ENCODE assay signal across 34 cellular contexts in genomic region chr19:36259211-36259610, GRCh38.
"Had no signal": no experiment of that assay in that cellular context is flagged by ENCODE, and none has a peak within 500 bp of the region (broad histone marks: within the 10 kb centered on the region; RNA-seq: fewer than 3 reads in every experiment).

No MANE protein-coding gene starts in this region.

- H3K36me3 ChIP-seq: adrenal gland, brain microvascular endothelial cell, breast epithelium had no signal

- H3K4me1 ChIP-seq: adrenal gland, body of pancreas, breast epithelium had no signal

- H3K27me3 ChIP-seq: adrenal gland, body of pancreas, brain microvascular endothelial cell, breast epithelium had no signal

- H3K27ac ChIP-seq: adrenal gland, body of pancreas, brain microvascular endothelial cell, breast epithelium, VCaP had no signal

- H3K4me1 Mint-ChIP-seq: activated B cell treated with CpG ODN at 0.5 μM for 24 hours; activated CD4-positive, alpha-beta T cell treated with anti-CD3 and anti-CD28 coated beads, Interleukin-2, amount 10 ng/mL, durations not matched to agents 24 days and 14 days; activated naive CD8-positive, alpha-beta T cell treated with anti-CD3 and anti-CD28 coated beads for 36 hours; activated T-helper 17 cell treated with anti-CD3 and anti-CD28 coated beads, Interleukin-2, amount 50 U/mL, for 72 hours had no signal

- H3K27me3 Mint-ChIP-seq: activated B cell treated with CpG ODN at 0.5 μM for 24 hours; activated CD4-positive, alpha-beta memory T cell treated with anti-CD3 and anti-CD28 coated beads for 36 hours; activated CD4-positive, alpha-beta T cell treated with anti-CD3 and anti-CD28 coated beads, Interleukin-2, amount 10 ng/mL, durations not matched to agents 24 days and 14 days; activated CD8-positive, alpha-beta T cell treated with anti-CD3 and anti-CD28 coated beads for 36 hours; activated T-helper 17 cell treated with anti-CD3 and anti-CD28 coated beads, Interleukin-2, amount 50 U/mL, for 72 hours had no signal

- H3K4me3 Mint-ChIP-seq: activated B cell treated with CpG ODN at 0.5 μM for 24 hours; activated CD4-positive, alpha-beta memory T cell treated with anti-CD3 and anti-CD28 coated beads for 36 hours; activated CD4-positive, alpha-beta T cell treated with anti-CD3 and anti-CD28 coated beads, Interleukin-2, amount 10 ng/mL, durations not matched to agents 24 days and 14 days; activated CD8-positive, alpha-beta T cell treated with anti-CD3 and anti-CD28 coated beads for 36 hours; activated naive CD4-positive, alpha-beta T cell treated with anti-CD3 and anti-CD28 coated beads for 36 hours; activated naive CD8-positive, alpha-beta T cell treated with anti-CD3 and anti-CD28 coated beads for 36 hours; activated T-cell treated with anti-CD3 and anti-CD28 coated beads, Interleukin-2, amount 50 U/mL, for 4 hours; activated T-cell treated with anti-CD3 and anti-CD28 coated beads, Interleukin-2, amount 50 U/mL, for 72 hours; activated T-helper 1 cell treated with anti-CD3 and anti-CD28 coated beads, Interleukin-12 subunit alpha, Interleukin-12 subunit beta, Interleukin-2, Interleukin-4 antibody, amounts not matched to agents 30 ng/mL and 10 ng/mL and 1 ng/mL, durations not matched to agents 14 hours and 24 hours and 36 hours; activated T-helper 17 cell treated with anti-CD3 and anti-CD28 coated beads, Interleukin-2, amount 50 U/mL, for 72 hours; T-helper 1 cell treated with Interleukin-12 subunit alpha and Interleukin-12 subunit beta and Interleukin-4 antibody, amounts not matched to agents 30 μg/mL and 1 μg/mL, for 36 hours; T-helper 2 cell treated with Interferon-gamma antibody and Interleukin-4, amounts not matched to agents 5 μg/mL and 100 μg/mL, for 36 hours had no signal

- H3K9me3 ChIP-seq: adrenal gland, body of pancreas had no signal

- DNase-seq: activated B cell treated with CpG ODN at 0.5 μM for 24 hours; activated CD4-positive, alpha-beta memory T cell treated with anti-CD3 and anti-CD28 coated beads for 36 hours; activated CD4-positive, alpha-beta T cell treated with anti-CD3 and anti-CD28 coated beads for 4 hours; activated CD4-positive, alpha-beta T cell treated with anti-CD3 and anti-CD28 coated beads, Interleukin-2, amount 10 ng/mL, durations not matched to agents 24 days and 14 days; activated CD4-positive, alpha-beta T cell treated with anti-CD3 and anti-CD28 coated beads, Interleukin-2, amount 50 U/mL, for 1 hour; activated CD4-positive, alpha-beta T cell treated with anti-CD3 and anti-CD28 coated beads, Interleukin-2, amount 50 U/mL, for 4 hours; activated CD4-positive, CD25-positive, alpha-beta regulatory T cell treated with anti-CD3 and anti-CD28 coated beads, Interleukin-2, amount 50 U/mL, for 72 hours; activated CD8-positive, alpha-beta T cell treated with anti-CD3 and anti-CD28 coated beads for 36 hours; activated effector memory CD4-positive, alpha-beta T cell treated with anti-CD3 and anti-CD28 coated beads, Interleukin-2, amount 50 U/mL, for 16 hours; activated gamma-delta T cell treated with Interleukin-2 at 50 U/mL for 16 hours; activated naive CD4-positive, alpha-beta T cell; activated naive CD4-positive, alpha-beta T cell treated with anti-CD3 and anti-CD28 coated beads for 36 hours; activated naive CD4-positive, alpha-beta T cell treated with anti-CD3 and anti-CD28 coated beads, Interleukin-2, amount 50 U/mL, for 16 hours; activated naive CD8-positive, alpha-beta T cell treated with anti-CD3 and anti-CD28 coated beads for 36 hours; activated T-cell treated with anti-CD3 and anti-CD28 coated beads for 4 hours; activated T-cell treated with anti-CD3 and anti-CD28 coated beads, Interleukin-2, amount 50 U/mL, for 1 hour; activated T-cell treated with anti-CD3 and anti-CD28 coated beads, Interleukin-2, amount 50 U/mL, for 4 hours; activated T-cell treated with anti-CD3 and anti-CD28 coated beads, Interleukin-2, amount 50 U/mL, for 72 hours; amniotic stem cell; body of pancreas; brain microvascular endothelial cell; central memory CD4-positive, alpha-beta T cell; SW 1271; T-helper 1 cell; T-helper 2 cell; T-helper 9 cell had no signal

- H3K27ac Mint-ChIP-seq: activated B cell treated with CpG ODN at 0.5 μM for 24 hours; activated CD4-positive, alpha-beta memory T cell treated with anti-CD3 and anti-CD28 coated beads for 36 hours; activated CD4-positive, alpha-beta T cell treated with anti-CD3 and anti-CD28 coated beads, Interleukin-2, amount 10 ng/mL, durations not matched to agents 24 days and 14 days; activated CD8-positive, alpha-beta T cell treated with anti-CD3 and anti-CD28 coated beads for 36 hours; activated naive CD4-positive, alpha-beta T cell treated with anti-CD3 and anti-CD28 coated beads for 36 hours; activated naive CD4-positive, alpha-beta T cell treated with anti-CD3 and anti-CD28 coated beads, Interleukin-2, amount 50 U/mL, for 72 hours; activated naive CD8-positive, alpha-beta T cell treated with anti-CD3 and anti-CD28 coated beads for 36 hours; activated T-cell treated with anti-CD3 and anti-CD28 coated beads, Interleukin-2, amount 50 U/mL, for 72 hours; activated T-helper 1 cell treated with anti-CD3 and anti-CD28 coated beads, Interleukin-12 subunit alpha, Interleukin-12 subunit beta, Interleukin-2, Interleukin-4 antibody, amounts not matched to agents 30 ng/mL and 10 ng/mL and 1 ng/mL, durations not matched to agents 14 hours and 24 hours and 36 hours; activated T-helper 17 cell treated with anti-CD3 and anti-CD28 coated beads, Interleukin-2, amount 50 U/mL, for 72 hours; T-helper 1 cell treated with Interleukin-12 subunit alpha and Interleukin-12 subunit beta and Interleukin-4 antibody, amounts not matched to agents 30 μg/mL and 1 μg/mL, for 36 hours; T-helper 2 cell treated with Interferon-gamma antibody and Interleukin-4, amounts not matched to agents 5 μg/mL and 100 μg/mL, for 36 hours had no signal

- ATAC-seq: activated CD8-positive, alpha-beta T cell treated with anti-CD3 and anti-CD28 coated beads for 36 hours; activated naive CD4-positive, alpha-beta T cell treated with anti-CD3 and anti-CD28 coated beads, Interleukin-2, amount 50 U/mL, for 72 hours; activated T-cell treated with anti-CD3 and anti-CD28 coated beads, Interleukin-2, amount 50 U/mL, for 4 hours; activated T-cell treated with anti-CD3 and anti-CD28 coated beads, Interleukin-2, amount 50 U/mL, for 72 hours; activated T-helper 17 cell treated with anti-CD3 and anti-CD28 coated beads, Interleukin-2, amount 50 U/mL, for 72 hours; body of pancreas had no signal

- H3K9me3 Mint-ChIP-seq: activated B cell treated with CpG ODN at 0.5 μM for 24 hours had no signal

- H3K4me3 ChIP-seq: adrenal gland, body of pancreas, breast epithelium had no signal
